Comparison of ENCODE assay signal across 25 cellular contexts in the genomic region with DNA sequence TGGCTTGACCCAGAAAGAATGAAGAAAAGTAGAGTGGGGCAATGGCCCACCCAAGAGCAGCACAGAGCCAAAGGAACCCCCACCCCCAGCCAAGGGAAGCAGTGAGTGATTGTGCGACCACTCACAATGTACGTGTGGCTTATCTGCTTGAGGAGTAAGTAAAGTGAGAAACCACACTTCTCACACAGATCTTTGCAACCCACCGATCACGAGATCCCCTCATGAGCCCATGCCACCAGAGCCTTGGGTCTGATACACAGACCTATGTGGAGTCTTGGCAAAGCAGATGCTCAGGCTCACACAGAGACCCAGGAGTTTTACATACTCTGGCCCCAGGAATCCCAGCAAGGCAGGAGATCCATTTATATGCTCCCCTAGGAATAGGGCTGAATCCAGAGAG. TPM values are rescaled to one million over a fixed set of nuclear protein-coding genes. Genes with fewer than 3 reads are reported as not detected.
DNase-seq lines count a peak whose midpoint lies in the region; ATAC-seq and TF ChIP-seq lines count a peak whose summit lies in the region.
"Had no signal": no experiment of that assay in that cellular context is flagged by ENCODE, and none has a peak within 500 bp of the region (broad histone marks: within the 10 kb centered on the region; RNA-seq: fewer than 3 reads in every experiment).

No MANE protein-coding gene starts in this region.

- ATAC-seq in activated CD8-positive, alpha-beta T cell treated with anti-CD3 and anti-CD28 coated beads, Interleukin-2, amount 10 ng/mL, durations not matched to agents 7 days and 5 days, result no peak
- ATAC-seq in activated CD8-positive, alpha-beta T cell treated with anti-CD3 and anti-CD28 coated beads for 36 hours, result no peak
- peak; percentile 52 for ATAC-seq in central memory CD8-positive, alpha-beta T cell (replicated peaks; ENCODE audit: extremely low read depth, poor library complexity, severe bottlenecking)
- ATAC-seq in stimulated activated effector memory CD8-positive, alpha-beta T cell treated with anti-CD3 and anti-CD28 coated beads, Interleukin-12 subunit alpha, Interleukin-12 subunit beta, amount 100 ng/mL, for 72 hours, result peak; percentile 51
- ATAC-seq: A549, GM23338, HCT116 had no signal

- peak overlapping the region; percentile 48 for H3K27ac Mint-ChIP-seq in activated CD8-positive, alpha-beta T cell treated with anti-CD3 and anti-CD28 coated beads, Interleukin-2, amount 10 ng/mL, durations not matched to agents 7 days and 5 days
- H3K27ac Mint-ChIP-seq in activated CD8-positive, alpha-beta T cell treated with anti-CD3 and anti-CD28 coated beads for 36 hours, result no peak overlapping the region
- no peak overlapping the region for H3K27ac Mint-ChIP-seq in central memory CD8-positive, alpha-beta T cell (ENCODE audit: low read depth)
- H3K27ac Mint-ChIP-seq in immature natural killer cell, result peak overlapping the region in 4 of 6 donors; percentile 2 to 63 (median 54)
- no peak overlapping the region for H3K27ac Mint-ChIP-seq in stimulated activated effector memory CD8-positive, alpha-beta T cell treated with anti-CD3 and anti-CD28 coated beads, Interleukin-12 subunit alpha, Interleukin-12 subunit beta, amount 100 ng/mL, for 72 hours
- H3K27ac Mint-ChIP-seq: CD14-positive monocyte; CD4-positive, alpha-beta T cell; GM23338; H9 had no signal

- no peaks in the 10 kb centered on the region for H3K36me3 ChIP-seq in thyroid gland
- H3K36me3 ChIP-seq: BE2C; BLaER1 treated with 17β-estradiol and CSF1 and Interleukin-3, amounts not matched to agents 10 nM and 100 nM had no signal

- WGBS in thyroid gland, 2 donors, result 86 to 92% methylated on average over 4 of the region's 4 CpGs

- no peaks in the 10 kb centered on the region for H3K9me3 ChIP-seq in thyroid gland
- H3K9me3 ChIP-seq: BE2C had no signal

- CTCF ChIA-PET in activated CD8-positive, alpha-beta T cell treated with anti-CD3 and anti-CD28 coated beads, Interleukin-2, amount 10 ng/mL, durations not matched to agents 7 days and 5 days (lab: Charles Lee), result no interaction called here
- CTCF ChIA-PET in activated CD8-positive, alpha-beta T cell treated with anti-CD3 and anti-CD28 coated beads for 36 hours (lab: Charles Lee), result no interaction called here

- no peaks in the 10 kb centered on the region for H3K4me1 Mint-ChIP-seq in activated CD8-positive, alpha-beta T cell treated with anti-CD3 and anti-CD28 coated beads, Interleukin-2, amount 10 ng/mL, durations not matched to agents 7 days and 5 days (ENCODE audit: low read depth)
- no peaks in the 10 kb centered on the region for H3K4me1 Mint-ChIP-seq in activated CD8-positive, alpha-beta T cell treated with anti-CD3 and anti-CD28 coated beads for 36 hours (ENCODE audit: low read depth)
- peaks cover 12% of the 10 kb centered on the region for H3K4me1 Mint-ChIP-seq in central memory CD8-positive, alpha-beta T cell
- peaks cover 23 to 26% of the 10 kb centered on the region in 2 donors for H3K4me1 Mint-ChIP-seq in immature natural killer cell
- peaks cover 12% of the 10 kb centered on the region for H3K4me1 Mint-ChIP-seq in stimulated activated effector memory CD8-positive, alpha-beta T cell treated with anti-CD3 and anti-CD28 coated beads, Interleukin-12 subunit alpha, Interleukin-12 subunit beta, amount 100 ng/mL, for 72 hours
- H3K4me1 Mint-ChIP-seq: CD14-positive monocyte, GM23338, H9 had no signal

- no peak for TF ChIP-seq CTCF in activated CD8-positive, alpha-beta T cell treated with anti-CD3 and anti-CD28 coated beads for 36 hours (IDR thresholded peaks at IDR 0.05)
- TF ChIP-seq CTCF in thyroid gland (IDR thresholded peaks at IDR 0.05), result no peak

- H3K27ac ChIP-seq in thyroid gland, result no peak overlapping the region
- H3K27ac ChIP-seq: A549; BLaER1 treated with 17β-estradiol and CSF1 and Interleukin-3, amounts not matched to agents 10 nM and 100 nM had no signal

- DNase-seq in activated CD8-positive, alpha-beta T cell treated with anti-CD3 and anti-CD28 coated beads, Interleukin-2, amount 10 ng/mL, durations not matched to agents 7 days and 5 days, result no peak
- DNase-seq in activated CD8-positive, alpha-beta T cell treated with anti-CD3 and anti-CD28 coated beads for 36 hours, result no peak
- no peak for DNase-seq in central memory CD8-positive, alpha-beta T cell (ENCODE audit: low spot score in 2 of 2)
- DNase-seq in immature natural killer cell (peak; percentile 19 to 44 (median 34)), thyroid gland (no peak), dedifferentiated amniotic fluid mesenchymal stem cell (ENCODE audit: extremely low spot score) (no peak), NCI-H226 (no peak)
- no peak for DNase-seq in stimulated activated effector memory CD8-positive, alpha-beta T cell treated with anti-CD3 and anti-CD28 coated beads, Interleukin-12 subunit alpha, Interleukin-12 subunit beta, amount 100 ng/mL, for 72 hours (ENCODE audit: low spot score in 2 of 2)
- DNase-seq: 8988T; ACHN; AML-193; BE2C; CD4-positive, alpha-beta T cell; CD8-positive, alpha-beta memory T cell; DMS 273 treated with DMSO at 0.1 percent for 48 hours; DMS79; EL; GDM1; H9 had no signal

- intact Hi-C loops in activated CD8-positive, alpha-beta T cell treated with anti-CD3 and anti-CD28 coated beads for 36 hours (cut with micrococcal nuclease), result no loop called here
- intact Hi-C loops in thyroid gland (cut with DNase I), result no loop called here

- no peak overlapping the region for H3K4me3 Mint-ChIP-seq in activated CD8-positive, alpha-beta T cell treated with anti-CD3 and anti-CD28 coated beads, Interleukin-2, amount 10 ng/mL, durations not matched to agents 7 days and 5 days
- H3K4me3 Mint-ChIP-seq in activated CD8-positive, alpha-beta T cell treated with anti-CD3 and anti-CD28 coated beads for 36 hours, result no peak overlapping the region
- no peak overlapping the region for H3K4me3 Mint-ChIP-seq in central memory CD8-positive, alpha-beta T cell
- H3K4me3 Mint-ChIP-seq in immature natural killer cell, result peak overlapping the region; percentile 26 to 83 (median 64)
- H3K4me3 Mint-ChIP-seq in stimulated activated effector memory CD8-positive, alpha-beta T cell treated with anti-CD3 and anti-CD28 coated beads, Interleukin-12 subunit alpha, Interleukin-12 subunit beta, amount 100 ng/mL, for 72 hours, result no peak overlapping the region
- H3K4me3 Mint-ChIP-seq: CD14-positive monocyte; CD4-positive, alpha-beta T cell; CD8-positive, alpha-beta memory T cell; GM23338; H9 had no signal

- H3K27me3 ChIP-seq in thyroid gland, result no peaks in the 10 kb centered on the region
- H3K27me3 ChIP-seq: BE2C; BLaER1 treated with 17β-estradiol and CSF1 and Interleukin-3, amounts not matched to agents 10 nM and 100 nM had no signal

- peaks cover 9% of the 10 kb centered on the region for H3K36me3 Mint-ChIP-seq in activated CD8-positive, alpha-beta T cell treated with anti-CD3 and anti-CD28 coated beads, Interleukin-2, amount 10 ng/mL, durations not matched to agents 7 days and 5 days (ENCODE audit: low read depth)
- H3K36me3 Mint-ChIP-seq in activated CD8-positive, alpha-beta T cell treated with anti-CD3 and anti-CD28 coated beads for 36 hours (ENCODE audit: low read depth), result peaks cover 6% of the 10 kb centered on the region
- no peaks in the 10 kb centered on the region for H3K36me3 Mint-ChIP-seq in central memory CD8-positive, alpha-beta T cell (ENCODE audit: insufficient read depth)
- H3K36me3 Mint-ChIP-seq in immature natural killer cell, result peaks cover 19 to 24% (median 22%) of the 10 kb centered on the region in 3 donors
- H3K36me3 Mint-ChIP-seq in stimulated activated effector memory CD8-positive, alpha-beta T cell treated with anti-CD3 and anti-CD28 coated beads, Interleukin-12 subunit alpha, Interleukin-12 subunit beta, amount 100 ng/mL, for 72 hours, result no peaks in the 10 kb centered on the region
- H3K36me3 Mint-ChIP-seq: CD14-positive monocyte had no signal

- H3K9me3 Mint-ChIP-seq in activated CD8-positive, alpha-beta T cell treated with anti-CD3 and anti-CD28 coated beads, Interleukin-2, amount 10 ng/mL, durations not matched to agents 7 days and 5 days (ENCODE audit: insufficient read depth), result peaks cover 8% of the 10 kb centered on the region
- H3K9me3 Mint-ChIP-seq in activated CD8-positive, alpha-beta T cell treated with anti-CD3 and anti-CD28 coated beads for 36 hours, result peaks cover 15% of the 10 kb centered on the region
- H3K9me3 Mint-ChIP-seq in central memory CD8-positive, alpha-beta T cell, result peaks cover 24% of the 10 kb centered on the region
- peaks cover 8 to 36% (median 26%) of the 10 kb centered on the region in 6 donors for H3K9me3 Mint-ChIP-seq in immature natural killer cell
- peaks cover 9% of the 10 kb centered on the region for H3K9me3 Mint-ChIP-seq in stimulated activated effector memory CD8-positive, alpha-beta T cell treated with anti-CD3 and anti-CD28 coated beads, Interleukin-12 subunit alpha, Interleukin-12 subunit beta, amount 100 ng/mL, for 72 hours

- peaks cover 4% of the 10 kb centered on the region for H3K27me3 Mint-ChIP-seq in activated CD8-positive, alpha-beta T cell treated with anti-CD3 and anti-CD28 coated beads, Interleukin-2, amount 10 ng/mL, durations not matched to agents 7 days and 5 days (ENCODE audit: low read depth)
- no peaks in the 10 kb centered on the region for H3K27me3 Mint-ChIP-seq in activated CD8-positive, alpha-beta T cell treated with anti-CD3 and anti-CD28 coated beads for 36 hours
- H3K27me3 Mint-ChIP-seq in central memory CD8-positive, alpha-beta T cell, result peaks cover 39% of the 10 kb centered on the region
- H3K27me3 Mint-ChIP-seq in immature natural killer cell (ENCODE audit: low read depth in 3 of 3), result peaks cover 4 to 16% (median 7%) of the 10 kb centered on the region in 3 donors

- H3K4me3 ChIP-seq in thyroid gland (replicated peaks in 1 of 3), result no peak overlapping the region
- H3K4me3 ChIP-seq: A549; BLaER1 treated with 17β-estradiol and CSF1 and Interleukin-3, amounts not matched to agents 10 nM and 100 nM; GM23338 had no signal

- H3K4me1 ChIP-seq in thyroid gland, result no peaks in the 10 kb centered on the region
- H3K4me1 ChIP-seq: A549; BE2C; BLaER1 treated with 17β-estradiol and CSF1 and Interleukin-3, amounts not matched to agents 10 nM and 100 nM had no signal

- no peak for TF ChIP-seq POLR2A in thyroid gland (IDR thresholded peaks at IDR 0.05)

- POLR2A ChIA-PET in activated CD8-positive, alpha-beta T cell treated with anti-CD3 and anti-CD28 coated beads, Interleukin-2, amount 10 ng/mL, durations not matched to agents 7 days and 5 days (lab: Charles Lee), result no interaction called here
- POLR2A ChIA-PET in activated CD8-positive, alpha-beta T cell treated with anti-CD3 and anti-CD28 coated beads for 36 hours (lab: Charles Lee), result no interaction called here

RNA-seq across cellular contexts. Expression of a gene that starts 14.0 kb away (rescaled TPM):
- total RNA-seq in activated CD8-positive, alpha-beta T cell treated with anti-CD3 and anti-CD28 coated beads, Interleukin-2, amount 10 ng/mL, durations not matched to agents 7 days and 5 days, result not detected
- total RNA-seq in activated CD8-positive, alpha-beta T cell treated with anti-CD3 and anti-CD28 coated beads for 36 hours, result not detected
- polyA plus RNA-seq in immature natural killer cell, result not detected
- total RNA-seq in thyroid gland, result not detected
- total RNA-seq: CD4-positive, alpha-beta T cell; CD8-positive, alpha-beta memory T cell; GM23338; H4; H9 had no signal
- polyA plus RNA-seq: A549; CD14-positive monocyte; CD8-positive, alpha-beta memory T cell; GM23338 had no signal

RNA-seq across cellular contexts. Expression of a gene that starts 18.3 kb away (rescaled TPM):
- not detected for total RNA-seq in activated CD8-positive, alpha-beta T cell treated with anti-CD3 and anti-CD28 coated beads, Interleukin-2, amount 10 ng/mL, durations not matched to agents 7 days and 5 days
- total RNA-seq in activated CD8-positive, alpha-beta T cell treated with anti-CD3 and anti-CD28 coated beads for 36 hours, result not detected
- polyA plus RNA-seq in immature natural killer cell, result not detected
- total RNA-seq in thyroid gland, result not detected
- total RNA-seq: CD4-positive, alpha-beta T cell; CD8-positive, alpha-beta memory T cell; GM23338; H4; H9 had no signal
- polyA plus RNA-seq: A549; CD14-positive monocyte; CD8-positive, alpha-beta memory T cell; GM23338 had no signal

RNA-seq across cellular contexts. Expression of a gene that starts 52.8 kb away (rescaled TPM):
- total RNA-seq in activated CD8-positive, alpha-beta T cell treated with anti-CD3 and anti-CD28 coated beads, Interleukin-2, amount 10 ng/mL, durations not matched to agents 7 days and 5 days, result not detected
- not detected for total RNA-seq in activated CD8-positive, alpha-beta T cell treated with anti-CD3 and anti-CD28 coated beads for 36 hours
- not detected for polyA plus RNA-seq in immature natural killer cell
- total RNA-seq in thyroid gland, result 1 to 10 TPM in 2 of 4 donors, under 1 TPM in 2; 0.27 to 2.3 (median 0.94) TPM
- total RNA-seq: CD4-positive, alpha-beta T cell; CD8-positive, alpha-beta memory T cell had no signal
- polyA plus RNA-seq: CD14-positive monocyte; CD8-positive, alpha-beta memory T cell had no signal

Comparison
In these comparisons a context has a peak if more than half of its experiments do, and no peak if none do; other contexts are left out.
1. H3K27ac Mint-ChIP-seq: peak in activated CD8-positive, alpha-beta T cell treated with anti-CD3 and anti-CD28 coated beads, Interleukin-2, amount 10 ng/mL, durations not matched to agents 7 days and 5 days (single experiment) and immature natural killer cell (4 of 6); none in activated CD8-positive, alpha-beta T cell treated with anti-CD3 and anti-CD28 coated beads for 36 hours (single experiment), central memory CD8-positive, alpha-beta T cell (single experiment) and stimulated activated effector memory CD8-positive, alpha-beta T cell treated with anti-CD3 and anti-CD28 coated beads, Interleukin-12 subunit alpha, Interleukin-12 subunit beta, amount 100 ng/mL, for 72 hours (single experiment).
2. ATAC-seq: peak in central memory CD8-positive, alpha-beta T cell (single experiment) and stimulated activated effector memory CD8-positive, alpha-beta T cell treated with anti-CD3 and anti-CD28 coated beads, Interleukin-12 subunit alpha, Interleukin-12 subunit beta, amount 100 ng/mL, for 72 hours (single experiment); none in activated CD8-positive, alpha-beta T cell treated with anti-CD3 and anti-CD28 coated beads, Interleukin-2, amount 10 ng/mL, durations not matched to agents 7 days and 5 days (single experiment) and activated CD8-positive, alpha-beta T cell treated with anti-CD3 and anti-CD28 coated beads for 36 hours (single experiment).
3. DNase-seq: peak in immature natural killer cell (3 of 3); none in activated CD8-positive, alpha-beta T cell treated with anti-CD3 and anti-CD28 coated beads, Interleukin-2, amount 10 ng/mL, durations not matched to agents 7 days and 5 days (single experiment), activated CD8-positive, alpha-beta T cell treated with anti-CD3 and anti-CD28 coated beads for 36 hours (single experiment), central memory CD8-positive, alpha-beta T cell (0 of 2), stimulated activated effector memory CD8-positive, alpha-beta T cell treated with anti-CD3 and anti-CD28 coated beads, Interleukin-12 subunit alpha, Interleukin-12 subunit beta, amount 100 ng/mL, for 72 hours (0 of 2), thyroid gland (0 of 2), dedifferentiated amniotic fluid mesenchymal stem cell (single experiment) and NCI-H226 (single experiment).
4. H3K4me3 Mint-ChIP-seq: peak in immature natural killer cell (5 of 5); none in activated CD8-positive, alpha-beta T cell treated with anti-CD3 and anti-CD28 coated beads, Interleukin-2, amount 10 ng/mL, durations not matched to agents 7 days and 5 days (single experiment), activated CD8-positive, alpha-beta T cell treated with anti-CD3 and anti-CD28 coated beads for 36 hours (single experiment), central memory CD8-positive, alpha-beta T cell (single experiment) and stimulated activated effector memory CD8-positive, alpha-beta T cell treated with anti-CD3 and anti-CD28 coated beads, Interleukin-12 subunit alpha, Interleukin-12 subunit beta, amount 100 ng/mL, for 72 hours (single experiment).